In genomic region chr19:51417107-51417806, GRCh38 we compare ENCODE assay signal across 1 cellular context.
TF ChIP-seq lines count a peak whose summit lies in the region.

SIGLEC10 (minus strand) TSS chr19:51417642; CDS start chr19:51417581, 61 bp downstream.

TF ChIP-seq in GM12878, 131 proteins besides CTCF, POLR2A, EP300 and RAD21 (continued from another document and continues in another):
- no peak for TF ChIP-seq E2F8 (IDR thresholded peaks at IDR 0.05; ENCODE audit: low read depth, partially characterized antibody)
- no peak for TF ChIP-seq SMC3 (IDR thresholded peaks at IDR 0.05; ENCODE audit: borderline replicate concordance, low read length)
- no peak for TF ChIP-seq NFYA (IDR thresholded peaks at IDR 0.05; ENCODE audit: borderline replicate concordance, low read depth, low read length)
- peak; percentile 15; the same call in 1 of the 2 replicates for TF ChIP-seq IRF4 (IDR thresholded peaks at IDR 0.05; ENCODE audit: low read depth, low read length)
- no peak for TF ChIP-seq POU2F2 (IDR thresholded peaks at IDR 0.05; ENCODE audit: borderline replicate concordance, low read depth, low read length)
- no peak for TF ChIP-seq BCLAF1 (IDR thresholded peaks at IDR 0.05)
- TF ChIP-seq NR2C2 (IDR thresholded peaks at IDR 0.05; ENCODE audit: borderline replicate concordance, control insufficient read depth, insufficient read length, low read depth), result no peak
- TF ChIP-seq PRDM15 (CRISPR knock-in tag; IDR thresholded peaks at IDR 0.05), result no peak
- no peak for TF ChIP-seq HCFC1 (IDR thresholded peaks at IDR 0.05; ENCODE audit: low read length)
- TF ChIP-seq CHD2 (IDR thresholded peaks at IDR 0.05; ENCODE audit: borderline replicate concordance, low read depth, low read length), result 0 out of 2 replicates have a peak, but pooled peaks have one; percentile 5
- TF ChIP-seq DPF2 (IDR thresholded peaks at IDR 0.05), result peak; percentile 70
- TF ChIP-seq STAT1 (conservative IDR thresholded peaks at IDR 0.05), result no peak
- TF ChIP-seq GATAD2B (conservative IDR thresholded peaks at IDR 0.05; ENCODE audit: low read depth), result no peak; the same call in 1 of the 2 replicates
- TF ChIP-seq ATF2 (IDR thresholded peaks at IDR 0.05; ENCODE audit: low read length), result peak; percentile 1; the same call in 1 of the 2 replicates
- no peak for TF ChIP-seq CEBPZ (IDR thresholded peaks at IDR 0.05; ENCODE audit: low read depth, low read length)
- 0 out of 2 replicates have a peak, but pooled peaks have one; percentile 20 for TF ChIP-seq MEF2A (IDR thresholded peaks at IDR 0.05; ENCODE audit: insufficient read depth, low read depth, low read length)
- no peak for TF ChIP-seq TARDBP (IDR thresholded peaks at IDR 0.05; ENCODE audit: borderline replicate concordance)
- no peak for TF ChIP-seq E2F4 (IDR thresholded peaks at IDR 0.05; ENCODE audit: low read depth, low read length)
- TF ChIP-seq REST (IDR thresholded peaks at IDR 0.05; ENCODE audit: low read depth, low read length), result no peak
- TF ChIP-seq POLR2AphosphoS5 (IDR thresholded peaks at IDR 0.05; ENCODE audit: low read length), result peak; percentile 52; the same call in 1 of the 2 replicates
- no peak for TF ChIP-seq ATF3 (IDR thresholded peaks at IDR 0.05; ENCODE audit: borderline replicate concordance, extremely low read depth, low read depth, low read length)
- no peak for TF ChIP-seq SKIL (IDR thresholded peaks at IDR 0.05; ENCODE audit: low read depth, poor library complexity, severe bottlenecking)
- TF ChIP-seq SUPT20H (IDR thresholded peaks at IDR 0.05; ENCODE audit: borderline replicate concordance, control insufficient read depth, low read depth, low read length), result no peak
- TF ChIP-seq LARP7 (IDR thresholded peaks at IDR 0.05), result peak; percentile 65; the same call in 1 of the 2 replicates
- peak; percentile 42 for TF ChIP-seq SP1 (IDR thresholded peaks at IDR 0.05; ENCODE audit: low read depth, low read length)
- TF ChIP-seq SPI1 (IDR thresholded peaks at IDR 0.05; ENCODE audit: borderline replicate concordance, insufficient read depth, low read depth, low read length), result peak; percentile 86
- TF ChIP-seq PBX3 (IDR thresholded peaks at IDR 0.05; ENCODE audit: insufficient replicate concordance, low read depth, low read length), result no peak
- no peak; the same call in 1 of the 2 replicates for TF ChIP-seq NR2F1 (conservative IDR thresholded peaks at IDR 0.05)
- no peak for TF ChIP-seq PAX5 (IDR thresholded peaks at IDR 0.05; ENCODE audit: borderline replicate concordance, low read depth, low read length)
- no peak for TF ChIP-seq CBFB (IDR thresholded peaks at IDR 0.05; ENCODE audit: low read depth)
- TF ChIP-seq BMI1 (IDR thresholded peaks at IDR 0.05; ENCODE audit: borderline replicate concordance), result no peak
